6 cellular contexts compared by ENCODE assay signal in the genomic region with DNA sequence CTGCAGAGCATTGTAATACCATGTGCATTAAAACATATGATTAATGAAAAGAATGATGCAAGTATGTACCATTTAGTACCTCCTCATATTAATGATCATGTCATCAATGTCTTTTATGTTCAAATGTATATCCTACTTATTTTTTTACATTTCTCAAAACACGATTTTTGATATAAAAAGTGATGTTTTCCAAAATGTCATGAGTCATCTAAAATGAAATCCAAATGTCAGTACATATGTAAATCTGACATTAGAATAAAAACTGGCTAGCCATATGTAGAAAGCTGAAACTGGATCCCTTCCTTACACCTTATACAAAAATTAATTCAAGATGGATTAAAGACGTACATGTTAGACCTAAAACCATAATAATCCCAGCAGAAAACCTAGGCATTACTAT.
DNase-seq lines count a peak whose midpoint lies in the region; ATAC-seq, FAIRE-seq and TF ChIP-seq lines count a peak whose summit lies in the region.
"Not testable (repeated sequence)": the region's sequence is repeated elsewhere in the genome, so short reads cannot be mapped to it uniquely, and the experiment has no call there.

No MANE protein-coding gene starts in this region.

- not testable (repeated sequence) for H3K36me3 ChIP-seq in IMR-90 (ENCODE audit: control insufficient read depth, insufficient read depth, low read length); SK-N-MC (ENCODE audit: insufficient read depth, low read length); astrocyte (ENCODE audit: insufficient read depth, low read length); K562 (ENCODE audit: control insufficient read depth, insufficient read depth, low read length); HepG2 (replicated peaks in 1 of 2; ENCODE audit: control insufficient read depth in 1 of 2, insufficient read depth in 2 of 2, low read length in 2 of 2)

- not testable (repeated sequence) for TF ChIP-seq RAD21 in A549 (conservative IDR thresholded peaks at IDR 0.05 in 1 of 2, IDR thresholded peaks at IDR 0.05 in 1 of 2); IMR-90 (IDR thresholded peaks at IDR 0.05; ENCODE audit: low read length); K562 (CRISPR knock-in tag; conservative IDR thresholded peaks at IDR 0.05 in 1 of 2, IDR thresholded peaks at IDR 0.05 in 1 of 2); HepG2 (CRISPR knock-in tag; IDR thresholded peaks at IDR 0.05)

- not testable (repeated sequence) for H3K4me1 Mint-ChIP-seq in astrocyte (ENCODE audit: low read depth, unreplicated experiment)

- not testable (repeated sequence) for H3K27me3 ChIP-seq in IMR-90 (ENCODE audit: control insufficient read depth, insufficient read depth, low read length); astrocyte (ENCODE audit: insufficient read depth, low read length); K562 (ENCODE audit: control insufficient read depth in 2 of 2, insufficient read depth in 2 of 2, low read length in 2 of 2); HepG2 (ENCODE audit: control insufficient read depth in 1 of 2, insufficient read depth in 2 of 2, low read length in 2 of 2)

- not testable (repeated sequence) for H3K14ac ChIP-seq in IMR-90 (replicated peaks; ENCODE audit: low read depth, low read length)

- not testable (repeated sequence) for H2BK20ac ChIP-seq in IMR-90 (ENCODE audit: low read depth, low read length)

- H3K4ac ChIP-seq in IMR-90 (ENCODE audit: low read depth, low read length): not testable (repeated sequence)

- TF ChIP-seq EP300 in A549 (IDR thresholded peaks at IDR 0.05); K562 (IDR thresholded peaks at IDR 0.05; ENCODE audit: low read length); HepG2 (IDR thresholded peaks at IDR 0.05; ENCODE audit: low read depth in 2 of 2, low read length in 2 of 2); HepG2 (CRISPR knock-in tag; IDR thresholded peaks at IDR 0.05; ENCODE audit: borderline replicate concordance): not testable (repeated sequence)

- H2AFZ ChIP-seq in IMR-90 (replicated peaks; ENCODE audit: low read length, poor library complexity); astrocyte (ENCODE audit: low read depth, low read length); K562 (ENCODE audit: low read depth, low read length); HepG2 (ENCODE audit: low read length): not testable (repeated sequence)

- not testable (repeated sequence) for H3K27ac Mint-ChIP-seq in astrocyte (ENCODE audit: unreplicated experiment)

- H3K27me3 Mint-ChIP-seq in astrocyte (ENCODE audit: low read depth, unreplicated experiment): not testable (repeated sequence)

- H2BK15ac ChIP-seq in IMR-90 (ENCODE audit: low read depth, low read length): not testable (repeated sequence)

- not testable (repeated sequence) for H2AK5ac ChIP-seq in IMR-90 (ENCODE audit: low read depth, low read length)

- H3K4me3 ChIP-seq in A549; IMR-90 (ENCODE audit: insufficient read depth, low read depth, low read length); SK-N-MC; astrocyte (ENCODE audit: insufficient read depth, low read depth, low read length); K562; HepG2 (replicated peaks in 1 of 3; ENCODE audit: insufficient read depth in 1 of 3, low read depth in 2 of 3, low read length in 3 of 3): not testable (repeated sequence)

- POLR2A ChIA-PET in A549 (lab: Yijun Ruan, JAX); K562 (lab: Yijun Ruan, JAX); HepG2 (lab: Yijun Ruan, JAX): not testable (repeated sequence)
- POLR2A ChIA-PET in IMR-90 (lab: Charles Lee; ENCODE audit: unreplicated experiment): interaction anchor here (0.7 kb wide), 1 partner anchor 37 kb away, joined by 3 read pairs; no protein-coding TSS in a partner anchor

- not testable (repeated sequence) for H3K4me2 ChIP-seq in A549; IMR-90 (ENCODE audit: low read depth, low read length); astrocyte (ENCODE audit: low read length); K562 (ENCODE audit: insufficient read depth, low read length); HepG2 (ENCODE audit: low read depth, low read length)

- H3K18ac ChIP-seq in IMR-90 (ENCODE audit: low read depth, low read length): not testable (repeated sequence)

- 30% methylated on average over 2 of the region's 2 CpGs for WGBS in A549 (ENCODE audit: missing lambda C conversion rate)
- WGBS in IMR-90 (ENCODE audit: extremely low coverage in 2 of 2, insufficient read length in 1 of 2), 2 experiments: no CpG with 5 or more reads among the region's 2 CpGs
- 0% methylated on average over 2 of the region's 2 CpGs for WGBS in K562 (ENCODE audit: insufficient coverage, low coverage, missing lambda C conversion rate)
- 1% methylated on average over 2 of the region's 2 CpGs for WGBS in HepG2 (ENCODE audit: low lambda C conversion rate)

- in situ Hi-C loops in IMR-90 (cut with MboI; ENCODE audit: low sequenced_read_pairs); K562 (cut with MboI); HepG2 (cut with HindIII; ENCODE audit: extremely low pct_ligation_motif_present, low pct_unique_long_range_greater_than_20kb): not testable (repeated sequence)

- not testable (repeated sequence) for H3K23ac ChIP-seq in IMR-90 (ENCODE audit: low read depth, low read length)

- H2BK120ac ChIP-seq in IMR-90 (ENCODE audit: low read depth, low read length): not testable (repeated sequence)

- not testable (repeated sequence) for TF ChIP-seq POLR2A in A549 (IDR thresholded peaks at IDR 0.05; ENCODE audit: low read length); IMR-90 (IDR thresholded peaks at IDR 0.05; ENCODE audit: low read depth, low read length); K562 (conservative IDR thresholded peaks at IDR 0.05); HepG2 (IDR thresholded peaks at IDR 0.05; ENCODE audit: insufficient read depth in 1 of 2, low read depth in 2 of 2, low read length in 2 of 2)

- not testable (repeated sequence) for DNase-seq in A549 (ENCODE audit: low read depth in 1 of 2, low spot score in 1 of 2); IMR-90; SK-N-MC (ENCODE audit: low read depth, low spot score); astrocyte (ENCODE audit: low read depth); K562 (ENCODE audit: extremely low read depth in 1 of 4, low spot score in 3 of 4); HepG2 (ENCODE audit: low spot score)

- H4K91ac ChIP-seq in IMR-90 (ENCODE audit: insufficient read depth, low read depth, low read length): not testable (repeated sequence)

- H3K9ac ChIP-seq in IMR-90 (ENCODE audit: low read depth, low read length); SK-N-MC (ENCODE audit: insufficient read length); astrocyte (ENCODE audit: low read length); K562 (ENCODE audit: insufficient read depth in 1 of 2, low read depth in 2 of 2, low read length in 2 of 2); HepG2 (ENCODE audit: insufficient read depth, low read depth, low read length): not testable (repeated sequence)

- not testable (repeated sequence) for H3K27ac ChIP-seq in A549; IMR-90 (ENCODE audit: insufficient read depth, low read length); astrocyte (ENCODE audit: low read depth, low read length); K562 (ENCODE audit: extremely low read depth, low read depth, low read length); HepG2 (ENCODE audit: extremely low read length, insufficient read depth, low read length)
- 0 out of 2 replicates have a peak overlapping the region, but pooled peaks have one; percentile 14 for H3K27ac ChIP-seq in SK-N-MC

- H3K79me2 ChIP-seq in astrocyte (ENCODE audit: insufficient read depth, low read length); K562 (ENCODE audit: control insufficient read depth, insufficient read depth, low read length); HepG2 (ENCODE audit: insufficient read depth, low read length): not testable (repeated sequence)

- not testable (repeated sequence) for H3K79me1 ChIP-seq in IMR-90 (ENCODE audit: low read depth in 1 of 2, low read length in 2 of 2)

- H4K20me1 ChIP-seq in IMR-90 (ENCODE audit: insufficient read depth, low read length); astrocyte (ENCODE audit: insufficient read depth, low read length); K562 (replicated peaks; ENCODE audit: control insufficient read depth, insufficient read depth, low read length); HepG2 (ENCODE audit: insufficient read depth, low read length): not testable (repeated sequence)

- H3K9me3 ChIP-seq in A549; IMR-90 (ENCODE audit: control insufficient read depth, insufficient read depth, low read length); SK-N-MC (ENCODE audit: low read depth, low read length); astrocyte (ENCODE audit: insufficient read depth, low read depth, low read length); K562 (replicated peaks; ENCODE audit: control insufficient read depth, insufficient read depth, low read depth, low read length); HepG2 (ENCODE audit: low read length): not testable (repeated sequence)

- dilution Hi-C loops in IMR-90 (cut with HindIII; ENCODE audit: low sequenced_read_pairs, unreplicated experiment): not testable (repeated sequence)

- not testable (repeated sequence) for H3K56ac ChIP-seq in IMR-90 (ENCODE audit: extremely low read depth, insufficient read depth, low read length)

- BruUV-seq in IMR-90 (replicated peaks; lab: Mats Ljungman, UMichigan); K562 (replicated peaks; lab: Mats Ljungman, UMichigan); HepG2 (replicated peaks; lab: Mats Ljungman, UMichigan): not testable (repeated sequence)

- not testable (repeated sequence) for H3K4me3 Mint-ChIP-seq in astrocyte (ENCODE audit: unreplicated experiment)

- CTCF ChIA-PET in A549 (lab: Yijun Ruan, JAX); IMR-90 (lab: Yijun Ruan, JAX); K562 (lab: Yijun Ruan, JAX; ENCODE audit: low intra/inter-chr PET ratio); HepG2 (lab: Yijun Ruan, JAX; ENCODE audit: low intra/inter-chr PET ratio, low total read pairs): not testable (repeated sequence)

- H3K4me1 ChIP-seq in A549; IMR-90 (ENCODE audit: control insufficient read depth, insufficient read depth, low read length); astrocyte (ENCODE audit: insufficient read depth, low read length); K562 (replicated peaks in 1 of 2; ENCODE audit: control insufficient read depth in 2 of 2, insufficient read depth in 2 of 2, low read length in 2 of 2); HepG2 (ENCODE audit: insufficient read depth, low read length): not testable (repeated sequence)

- H3K9me1 ChIP-seq in IMR-90 (ENCODE audit: insufficient read depth, low read length); K562 (ENCODE audit: control insufficient read depth, insufficient read depth, low read length): not testable (repeated sequence)

- not testable (repeated sequence) for H2BK5ac ChIP-seq in IMR-90 (ENCODE audit: low read depth, low read length, poor library complexity, severe bottlenecking)

- not testable (repeated sequence) for H3K36me3 Mint-ChIP-seq in astrocyte (ENCODE audit: low read depth, unreplicated experiment)

- H4K5ac ChIP-seq in IMR-90 (ENCODE audit: low read depth, low read length): not testable (repeated sequence)

- not testable (repeated sequence) for TF ChIP-seq CTCF in A549 (IDR thresholded peaks at IDR 0.05); IMR-90 (conservative IDR thresholded peaks at IDR 0.05; ENCODE audit: low read depth, low read length); astrocyte (IDR thresholded peaks at IDR 0.05; ENCODE audit: insufficient read depth, low read depth, low read length); K562 (IDR thresholded peaks at IDR 0.05 in 2 of 3, conservative IDR thresholded peaks at IDR 0.05 in 1 of 3; ENCODE audit: insufficient read depth in 2 of 3, low read depth in 1 of 3, low read length in 3 of 3); HepG2 (CRISPR knock-in tag; IDR thresholded peaks at IDR 0.05)

- not testable (repeated sequence) for H3K9me3 Mint-ChIP-seq in astrocyte (ENCODE audit: unreplicated experiment)

- H4K8ac ChIP-seq in IMR-90 (ENCODE audit: low read depth in 2 of 2, low read length in 2 of 2): not testable (repeated sequence)

- not testable (repeated sequence) for FAIRE-seq in A549 (lab: Jason Lieb, UNC); K562 (lab: Jason Lieb, UNC); HepG2 (lab: Jason Lieb, UNC)
- FAIRE-seq in astrocyte (lab: Jason Lieb, UNC): peak; percentile 13

- ATAC-seq in A549; IMR-90 (ENCODE audit: low read depth); K562; HepG2: not testable (repeated sequence)

- intact Hi-C loops in IMR-90 (cut with micrococcal nuclease); K562 (cut with micrococcal nuclease); HepG2 (cut with micrococcal nuclease; ENCODE audit: unreplicated experiment): not testable (repeated sequence)

- not testable (repeated sequence) for H2AK9ac ChIP-seq in IMR-90 (replicated peaks; ENCODE audit: low read depth, low read length, poor library complexity)
